ENCODE assay signal across 18 cellular contexts in the genomic region with DNA sequence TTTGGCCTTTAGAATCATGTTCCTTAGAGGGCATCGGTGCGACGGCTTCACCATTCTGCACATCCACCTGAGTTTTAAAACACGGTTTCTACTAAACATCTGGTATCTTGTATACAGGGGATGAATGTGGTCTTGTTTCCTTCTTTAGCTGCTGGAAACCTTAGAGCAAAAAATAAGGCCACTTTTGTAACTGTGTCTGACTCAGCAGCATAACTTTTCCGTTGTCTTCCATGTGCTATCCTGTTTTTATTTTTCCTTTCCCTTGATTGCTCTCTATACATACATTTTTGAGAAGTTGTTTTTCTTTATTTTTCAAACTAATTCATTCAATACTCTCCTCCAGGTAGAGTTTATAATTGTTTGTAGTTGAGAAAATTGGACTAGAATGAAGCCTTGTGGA.
DNase-seq lines count a peak whose midpoint lies in the region; ATAC-seq and TF ChIP-seq lines count a peak whose summit lies in the region.
"Had no signal": no experiment of that assay in that cellular context is flagged by ENCODE, and none has a peak within 500 bp of the region (broad histone marks: within the 10 kb centered on the region; RNA-seq: fewer than 3 reads in every experiment).

No MANE protein-coding gene starts in this region.

- no peak for TF ChIP-seq CTCF in IMR-90 (conservative IDR thresholded peaks at IDR 0.05; ENCODE audit: low read depth, low read length)
- TF ChIP-seq CTCF in gastrocnemius medialis (IDR thresholded peaks at IDR 0.05 in 4 of 5, conservative IDR thresholded peaks at IDR 0.05 in 1 of 5), result no peak
- no peak for TF ChIP-seq CTCF in A673 (conservative IDR thresholded peaks at IDR 0.05; ENCODE audit: low read depth, low read length)

- no peak overlapping the region for H3K9ac ChIP-seq in IMR-90 (ENCODE audit: low read depth, low read length)
- H3K9ac ChIP-seq: BLaER1 treated with 17β-estradiol and CSF1 and Interleukin-3, amounts not matched to agents 10 nM and 100 nM had no signal

- intact Hi-C loops in IMR-90 (cut with micrococcal nuclease) (no loop called here), gastrocnemius medialis (cut with DNase I; ENCODE audit: low total_unique reads) (no loop called here), A673 (cut with micrococcal nuclease; ENCODE audit: unreplicated experiment) (no loop called here)

- CTCF ChIA-PET in IMR-90 (lab: Yijun Ruan, JAX), result interaction anchor here (1.3 kb wide), 1 partner anchor 13 kb away, joined by 3 read pairs; no protein-coding TSS in a partner anchor
- CTCF ChIA-PET in A673 (lab: Charles Lee), result no interaction called here
- CTCF ChIA-PET in activated CD4-positive, alpha-beta memory T cell treated with anti-CD3 and anti-CD28 coated beads, Interleukin-2, amount 10 ng/mL, durations not matched to agents 7 days and 5 days (lab: Charles Lee), result no interaction called here

- no peak overlapping the region for H3K18ac ChIP-seq in IMR-90 (ENCODE audit: low read depth, low read length)

- no peak overlapping the region for H3K23ac ChIP-seq in IMR-90 (ENCODE audit: low read depth, low read length)

- dilution Hi-C loops in IMR-90 (cut with HindIII; ENCODE audit: low sequenced_read_pairs, unreplicated experiment), result no loop called here

- H3K27me3 ChIP-seq in IMR-90 (ENCODE audit: control insufficient read depth, insufficient read depth, low read length), result no peaks in the 10 kb centered on the region
- H3K27me3 ChIP-seq in gastrocnemius medialis, result no peaks in the 10 kb centered on the region
- no peaks in the 10 kb centered on the region for H3K27me3 ChIP-seq in A673 (replicated peaks; ENCODE audit: insufficient read depth, low read depth, low read length, poor library complexity)
- H3K27me3 ChIP-seq: BE2C; BLaER1 treated with 17β-estradiol and CSF1 and Interleukin-3, amounts not matched to agents 10 nM and 100 nM had no signal

- H3K36me3 ChIP-seq in IMR-90 (ENCODE audit: control insufficient read depth, insufficient read depth, low read length) (no peaks in the 10 kb centered on the region), gastrocnemius medialis (no peaks in the 10 kb centered on the region), A673 (ENCODE audit: insufficient read depth, low read length, poor library complexity, severe bottlenecking) (no peaks in the 10 kb centered on the region)
- H3K36me3 ChIP-seq: BE2C; BLaER1 treated with 17β-estradiol and CSF1 and Interleukin-3, amounts not matched to agents 10 nM and 100 nM had no signal

- no peak overlapping the region for H2BK5ac ChIP-seq in IMR-90 (ENCODE audit: low read depth, low read length, poor library complexity, severe bottlenecking)

- POLR2A ChIA-PET in IMR-90 (lab: Charles Lee; ENCODE audit: unreplicated experiment) (no interaction called here), A673 (lab: Charles Lee; ENCODE audit: low non-redundant PET) (no interaction called here)
- POLR2A ChIA-PET in activated CD4-positive, alpha-beta memory T cell treated with anti-CD3 and anti-CD28 coated beads, Interleukin-2, amount 10 ng/mL, durations not matched to agents 7 days and 5 days (lab: Charles Lee), result no interaction called here

- H3K36me3 Mint-ChIP-seq in activated CD4-positive, alpha-beta memory T cell treated with anti-CD3 and anti-CD28 coated beads, Interleukin-2, amount 10 ng/mL, durations not matched to agents 7 days and 5 days (ENCODE audit: low read depth), result no peaks in the 10 kb centered on the region
- H3K36me3 Mint-ChIP-seq: CD14-positive monocyte had no signal

- TF ChIP-seq POLR2A in IMR-90 (IDR thresholded peaks at IDR 0.05; ENCODE audit: low read depth, low read length) (no peak), gastrocnemius medialis (IDR thresholded peaks at IDR 0.05) (no peak)

- no peaks in the 10 kb centered on the region for H3K9me3 ChIP-seq in IMR-90 (ENCODE audit: control insufficient read depth, insufficient read depth, low read length)
- no peaks in the 10 kb centered on the region for H3K9me3 ChIP-seq in gastrocnemius medialis
- H3K9me3 ChIP-seq in A673 (ENCODE audit: low read depth, low read length, poor library complexity, severe bottlenecking), result no peaks in the 10 kb centered on the region
- H3K9me3 ChIP-seq: BE2C had no signal

- peaks cover 3% of the 10 kb centered on the region; the same call in 1 of the 2 replicates for H3K9me1 ChIP-seq in IMR-90 (ENCODE audit: insufficient read depth, low read length)

- BruUV-seq in IMR-90 (replicated peaks; lab: Mats Ljungman, UMichigan) (no TSS peak), A673 (replicated peaks; lab: Mats Ljungman, UMichigan) (no TSS peak)

- H3K79me1 ChIP-seq in IMR-90 (ENCODE audit: low read depth in 1 of 2, low read length in 2 of 2), result no peaks in the 10 kb centered on the region

- H2BK20ac ChIP-seq in IMR-90 (ENCODE audit: low read depth, low read length), result no peak overlapping the region

- no peak for ATAC-seq in IMR-90 (ENCODE audit: low read depth)
- ATAC-seq in SK-N-SH treated with all-trans-retinoic acid at 6 μM for 48 hours, result peak; percentile 65
- ATAC-seq in gastrocnemius medialis, result peak; percentile 43 to 47
- ATAC-seq in HG02870 (IDR thresholded peaks at IDR 0.05; ENCODE audit: unreplicated experiment), result no peak

- no peaks in the 10 kb centered on the region for H3K9me3 Mint-ChIP-seq in activated CD4-positive, alpha-beta memory T cell treated with anti-CD3 and anti-CD28 coated beads, Interleukin-2, amount 10 ng/mL, durations not matched to agents 7 days and 5 days
- H3K9me3 Mint-ChIP-seq: CD4-positive, alpha-beta T cell had no signal

- peak; percentile 35 for DNase-seq in COLO829 (ENCODE audit: low spot score)
- DNase-seq in IMR-90, result no peak
- no peak for DNase-seq in gastrocnemius medialis
- no peak for DNase-seq in NCI-H2196 (lab: John Stamatoyannopoulos, UW; ENCODE audit: unreplicated experiment)
- no peak for DNase-seq in A673 (ENCODE audit: low spot score)
- no peak for DNase-seq in activated CD4-positive, alpha-beta memory T cell treated with anti-CD3 and anti-CD28 coated beads, Interleukin-2, amount 10 ng/mL, durations not matched to agents 7 days and 5 days
- DNase-seq: AML-193; BE2C; Caco-2; CD4-positive, alpha-beta T cell; DMS153; DND-41; H7; HCEC 1CT had no signal

- H3K27me3 Mint-ChIP-seq in activated CD4-positive, alpha-beta memory T cell treated with anti-CD3 and anti-CD28 coated beads, Interleukin-2, amount 10 ng/mL, durations not matched to agents 7 days and 5 days, result peaks cover 20% of the 10 kb centered on the region

- no peaks in the 10 kb centered on the region for H4K20me1 ChIP-seq in IMR-90 (ENCODE audit: insufficient read depth, low read length)
- H4K20me1 ChIP-seq: BLaER1 treated with 17β-estradiol and CSF1 and Interleukin-3, amounts not matched to agents 10 nM and 100 nM had no signal

- no peak overlapping the region for H2BK120ac ChIP-seq in IMR-90 (ENCODE audit: low read depth, low read length)

- TF ChIP-seq RAD21 in IMR-90 (IDR thresholded peaks at IDR 0.05; ENCODE audit: low read length), result no peak

- no peak overlapping the region for H3K4me3 Mint-ChIP-seq in activated CD4-positive, alpha-beta memory T cell treated with anti-CD3 and anti-CD28 coated beads, Interleukin-2, amount 10 ng/mL, durations not matched to agents 7 days and 5 days
- H3K4me3 Mint-ChIP-seq: CD14-positive monocyte; CD4-positive, alpha-beta T cell had no signal

- no peak overlapping the region for H2AK5ac ChIP-seq in IMR-90 (ENCODE audit: low read depth, low read length)

- in situ Hi-C loops in IMR-90 (cut with MboI; ENCODE audit: low sequenced_read_pairs), result no loop called here
- in situ Hi-C loops in gastrocnemius medialis (cut with MboI; ENCODE audit: low sequenced_read_pairs in 4 of 4), result no loop called here

- H3K4me1 Mint-ChIP-seq in activated CD4-positive, alpha-beta memory T cell treated with anti-CD3 and anti-CD28 coated beads, Interleukin-2, amount 10 ng/mL, durations not matched to agents 7 days and 5 days, result no peaks in the 10 kb centered on the region
- H3K4me1 Mint-ChIP-seq: CD14-positive monocyte had no signal

- H2AK9ac ChIP-seq in IMR-90 (replicated peaks; ENCODE audit: low read depth, low read length, poor library complexity), result no peak overlapping the region

- no peak overlapping the region for H3K56ac ChIP-seq in IMR-90 (ENCODE audit: extremely low read depth, insufficient read depth, low read length)

- H2AFZ ChIP-seq in IMR-90 (replicated peaks; ENCODE audit: low read length, poor library complexity), result no peak overlapping the region

- peak overlapping the region; percentile 45; the same call in 1 of the 3 replicates for H2BK15ac ChIP-seq in IMR-90 (ENCODE audit: low read depth, low read length)

- H3K27ac ChIP-seq in IMR-90 (ENCODE audit: insufficient read depth, low read length) (no peak overlapping the region), gastrocnemius medialis (peak overlapping the region in 2 of 4 donors; percentile 3 to 6), A673 (ENCODE audit: low read depth, low read length, poor library complexity, severe bottlenecking) (no peak overlapping the region)
- H3K27ac ChIP-seq: BLaER1 treated with 17β-estradiol and CSF1 and Interleukin-3, amounts not matched to agents 10 nM and 100 nM had no signal

- H3K27ac Mint-ChIP-seq in activated CD4-positive, alpha-beta memory T cell treated with anti-CD3 and anti-CD28 coated beads, Interleukin-2, amount 10 ng/mL, durations not matched to agents 7 days and 5 days, result no peak overlapping the region
- H3K27ac Mint-ChIP-seq: CD14-positive monocyte; CD4-positive, alpha-beta T cell had no signal

- H3K4ac ChIP-seq in IMR-90 (ENCODE audit: low read depth, low read length), result no peak overlapping the region

- H3K4me1 ChIP-seq in IMR-90 (ENCODE audit: control insufficient read depth, insufficient read depth, low read length) (no peaks in the 10 kb centered on the region), gastrocnemius medialis (peaks cover 5% of the 10 kb centered on the region in 2 donors), A673 (ENCODE audit: insufficient read depth, low read length, poor library complexity, severe bottlenecking) (no peaks in the 10 kb centered on the region)
- H3K4me1 ChIP-seq: BE2C; BLaER1 treated with 17β-estradiol and CSF1 and Interleukin-3, amounts not matched to agents 10 nM and 100 nM had no signal

- no peak overlapping the region for H3K4me2 ChIP-seq in IMR-90 (ENCODE audit: low read depth, low read length)
- H3K4me2 ChIP-seq: BLaER1 treated with 17β-estradiol and CSF1 and Interleukin-3, amounts not matched to agents 10 nM and 100 nM had no signal

- H3K14ac ChIP-seq in IMR-90 (replicated peaks; ENCODE audit: low read depth, low read length), result no peak overlapping the region

- H3K4me3 ChIP-seq in IMR-90 (ENCODE audit: insufficient read depth, low read depth, low read length) (no peak overlapping the region), gastrocnemius medialis (no peak overlapping the region), A673 (ENCODE audit: low read depth, low read length, poor library complexity, severe bottlenecking) (no peak overlapping the region)
- H3K4me3 ChIP-seq: BLaER1 treated with 17β-estradiol and CSF1 and Interleukin-3, amounts not matched to agents 10 nM and 100 nM had no signal

- H4K91ac ChIP-seq in IMR-90 (ENCODE audit: insufficient read depth, low read depth, low read length), result no peak overlapping the region

- no CpG with 5 or more reads among the region's 5 CpGs for WGBS in IMR-90 (ENCODE audit: extremely low coverage in 2 of 2, insufficient read length in 1 of 2), 2 experiments

- H4K5ac ChIP-seq in IMR-90 (ENCODE audit: low read depth, low read length), result no peak overlapping the region

- H4K8ac ChIP-seq in IMR-90 (ENCODE audit: low read depth in 2 of 2, low read length in 2 of 2), result no peak overlapping the region

Comparison
In these comparisons a context has a peak if more than half of its experiments do, and no peak if none do; other contexts are left out.
1. ATAC-seq: peak in SK-N-SH treated with all-trans-retinoic acid at 6 μM for 48 hours (single experiment) and gastrocnemius medialis (2 of 2); none in IMR-90 (single experiment) and HG02870 (single experiment).